In genomic region chr22:46708766-46709330, GRCh38 we compare ENCODE assay signal across 23 cellular contexts.
"Had no signal": no experiment of that assay in that cellular context is flagged by ENCODE, and none has a peak within 500 bp of the region (broad histone marks: within the 10 kb centered on the region; RNA-seq: fewer than 3 reads in every experiment).

No MANE protein-coding gene starts in this region.

- H3K27ac Mint-ChIP-seq: activated CD4-positive, alpha-beta T cell treated with anti-CD3 and anti-CD28 coated beads, Interleukin-2, amount 10 ng/mL, durations not matched to agents 7 days and 5 days; activated naive CD8-positive, alpha-beta T cell; T-helper 1 cell treated with Interleukin-12 subunit alpha and Interleukin-12 subunit beta and Interleukin-4 antibody, amounts not matched to agents 30 μg/mL and 1 μg/mL, for 36 hours; WTC11 had no signal

- ATAC-seq: WTC11 had no signal

- H3K27ac ChIP-seq: Peyer's patch, RWPE1 had no signal

- H3K27me3 ChIP-seq: Peyer's patch had no signal

- H3K4me3 ChIP-seq: Peyer's patch had no signal

- H3K9me3 Mint-ChIP-seq: activated CD4-positive, alpha-beta memory T cell treated with anti-CD3 and anti-CD28 coated beads for 36 hours; activated CD4-positive, alpha-beta T cell treated with anti-CD3 and anti-CD28 coated beads, Interleukin-2, amount 10 ng/mL, durations not matched to agents 7 days and 5 days; brain; IgD-negative memory B cell; T-helper 1 cell treated with Interleukin-12 subunit alpha and Interleukin-12 subunit beta and Interleukin-4 antibody, amounts not matched to agents 30 μg/mL and 1 μg/mL, for 36 hours; WTC11 had no signal

- DNase-seq: activated CD4-positive, alpha-beta memory T cell treated with anti-CD3 and anti-CD28 coated beads for 36 hours; activated CD4-positive, alpha-beta T cell treated with anti-CD3 and anti-CD28 coated beads, Interleukin-2, amount 10 ng/mL, durations not matched to agents 7 days and 5 days; activated CD4-positive, CD25-positive, alpha-beta regulatory T cell treated with anti-CD3 and anti-CD28 coated beads, Interleukin-2, amount 50 U/mL, for 72 hours; activated CD8-positive, alpha-beta memory T cell treated with anti-CD3 and anti-CD28 coated beads for 24 hours; activated effector memory CD4-positive, alpha-beta T cell treated with Interleukin-2 at 50 U/mL for 16 hours; activated naive CD4-positive, alpha-beta T cell; activated T-cell treated with anti-CD3 and anti-CD28 coated beads, Interleukin-2, amount 50 U/mL, for 48 hours; amygdala; KG1; NCI-H1048; NCI-H146; NCI-H187 treated with DMSO at 0.1 percent for 48 hours; NCI-H2081 treated with DMSO at 0.1 percent for 48 hours; NCI-H446; NCI-H524; Peyer's patch; SHP77 treated with DMSO at 0.1 percent for 48 hours had no signal

- H3K9me3 ChIP-seq: Peyer's patch had no signal

- H3K4me1 Mint-ChIP-seq: activated CD4-positive, alpha-beta T cell treated with anti-CD3 and anti-CD28 coated beads, Interleukin-2, amount 10 ng/mL, durations not matched to agents 7 days and 5 days; brain; WTC11 had no signal

- H3K4me3 Mint-ChIP-seq: activated CD4-positive, alpha-beta memory T cell treated with anti-CD3 and anti-CD28 coated beads for 36 hours; activated CD4-positive, alpha-beta T cell treated with anti-CD3 and anti-CD28 coated beads, Interleukin-2, amount 10 ng/mL, durations not matched to agents 7 days and 5 days; activated naive CD8-positive, alpha-beta T cell; brain; T-helper 1 cell treated with Interleukin-12 subunit alpha and Interleukin-12 subunit beta and Interleukin-4 antibody, amounts not matched to agents 30 μg/mL and 1 μg/mL, for 36 hours; WTC11 had no signal

- H3K27me3 Mint-ChIP-seq: activated CD4-positive, alpha-beta memory T cell treated with anti-CD3 and anti-CD28 coated beads for 36 hours; activated CD4-positive, alpha-beta T cell treated with anti-CD3 and anti-CD28 coated beads, Interleukin-2, amount 10 ng/mL, durations not matched to agents 7 days and 5 days; activated naive CD8-positive, alpha-beta T cell; brain; IgD-negative memory B cell had no signal

- H3K4me1 ChIP-seq: Peyer's patch had no signal
